In the genomic region with DNA sequence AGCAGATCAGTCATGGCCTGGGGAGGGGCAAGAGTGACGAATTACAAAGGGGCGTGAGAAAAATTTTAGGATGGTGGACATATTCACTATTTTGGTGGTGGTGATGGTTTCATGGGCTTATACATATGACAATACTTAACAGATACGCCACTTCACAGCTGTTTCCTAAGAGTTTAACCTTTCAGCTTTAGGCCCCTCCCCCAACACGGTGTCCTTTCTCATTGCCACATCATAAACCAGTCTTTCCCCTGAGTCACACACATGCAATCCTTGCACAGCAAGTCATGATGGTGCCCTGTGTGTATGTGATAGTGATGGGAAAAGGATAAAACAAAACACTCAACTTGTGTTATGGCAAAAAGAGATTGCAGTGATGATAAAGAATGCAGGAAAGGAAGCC, we compare ENCODE assay signal across 10 cellular contexts. TPM values are rescaled to one million over a fixed set of nuclear protein-coding genes. Genes with fewer than 3 reads are reported as not detected.
DNase-seq lines count a peak whose midpoint lies in the region; ATAC-seq, FAIRE-seq and TF ChIP-seq lines count a peak whose summit lies in the region.
"Had no signal": no experiment of that assay in that cellular context is flagged by ENCODE, and none has a peak within 500 bp of the region (broad histone marks: within the 10 kb centered on the region; RNA-seq: fewer than 3 reads in every experiment).

No MANE protein-coding gene starts in this region.

- peaks cover 3% of the 10 kb centered on the region for H3K4me1 Mint-ChIP-seq in mesothelial cell of epicardium

- H3K4me3 ChIP-seq in IMR-90 (ENCODE audit: insufficient read depth, low read depth, low read length): no peak overlapping the region
- H3K4me3 ChIP-seq in K562: no peak overlapping the region
- H3K4me3 ChIP-seq: vagina had no signal

- no peaks in the 10 kb centered on the region for H3K36me3 Mint-ChIP-seq in mesothelial cell of epicardium

- peaks cover 2% of the 10 kb centered on the region; the same call in 1 of the 2 replicates for H3K4me1 ChIP-seq in IMR-90 (ENCODE audit: control insufficient read depth, insufficient read depth, low read length)
- H3K4me1 ChIP-seq in K562 (replicated peaks in 1 of 2; ENCODE audit: control insufficient read depth in 2 of 2, insufficient read depth in 2 of 2, low read length in 2 of 2): peaks cover 2 to 3% of the 10 kb centered on the region in 2 experiments; a peak in 2 of 5 replicates

- in situ Hi-C loops in IMR-90 (cut with MboI; ENCODE audit: low sequenced_read_pairs) (no loop called here), K562 (cut with MboI) (no loop called here)

- TF ChIP-seq EP300 in K562 (IDR thresholded peaks at IDR 0.05; ENCODE audit: low read length): peak; percentile 77

- no peaks in the 10 kb centered on the region for H4K20me1 ChIP-seq in IMR-90 (ENCODE audit: insufficient read depth, low read length)
- H4K20me1 ChIP-seq in K562 (replicated peaks; ENCODE audit: control insufficient read depth, insufficient read depth, low read length): no peaks in the 10 kb centered on the region

- H3K14ac ChIP-seq in IMR-90 (replicated peaks; ENCODE audit: low read depth, low read length): no peak overlapping the region

- intact Hi-C loops in IMR-90 (cut with micrococcal nuclease) (no loop called here), K562 (cut with micrococcal nuclease) (no loop called here)

- no peaks in the 10 kb centered on the region for H3K9me3 ChIP-seq in IMR-90 (ENCODE audit: control insufficient read depth, insufficient read depth, low read length)
- H3K9me3 ChIP-seq in K562 (replicated peaks; ENCODE audit: control insufficient read depth, insufficient read depth, low read depth, low read length): no peaks in the 10 kb centered on the region
- H3K9me3 ChIP-seq: vagina had no signal

- H2BK15ac ChIP-seq in IMR-90 (ENCODE audit: low read depth, low read length): no peak overlapping the region

- no peaks in the 10 kb centered on the region; the same call in 1 of the 2 replicates for H3K9me1 ChIP-seq in IMR-90 (ENCODE audit: insufficient read depth, low read length)
- H3K9me1 ChIP-seq in K562 (ENCODE audit: control insufficient read depth, insufficient read depth, low read length): no peaks in the 10 kb centered on the region

- H2AK5ac ChIP-seq in IMR-90 (ENCODE audit: low read depth, low read length): no peak overlapping the region

- H3K56ac ChIP-seq in IMR-90 (ENCODE audit: extremely low read depth, insufficient read depth, low read length): no peak overlapping the region

- CTCF ChIA-PET in IMR-90 (lab: Yijun Ruan, JAX): no interaction called here
- CTCF ChIA-PET in K562 (lab: Yijun Ruan, JAX; ENCODE audit: low intra/inter-chr PET ratio): no interaction called here

- H3K79me1 ChIP-seq in IMR-90 (ENCODE audit: low read depth in 1 of 2, low read length in 2 of 2): no peaks in the 10 kb centered on the region

- TF ChIP-seq CTCF in IMR-90 (conservative IDR thresholded peaks at IDR 0.05; ENCODE audit: low read depth, low read length) (no peak), K562 (IDR thresholded peaks at IDR 0.05 in 2 of 3, conservative IDR thresholded peaks at IDR 0.05 in 1 of 3; ENCODE audit: insufficient read depth in 2 of 3, low read depth in 1 of 3, low read length in 3 of 3) (no peak), mesothelial cell of epicardium (IDR thresholded peaks at IDR 0.05; ENCODE audit: unreplicated experiment) (no peak)

- H4K5ac ChIP-seq in IMR-90 (ENCODE audit: low read depth, low read length): no peak overlapping the region

- BruUV-seq in IMR-90 (replicated peaks; lab: Mats Ljungman, UMichigan): no TSS peak
- no TSS peak for BruUV-seq in K562 (replicated peaks; lab: Mats Ljungman, UMichigan)

- H3K9me3 Mint-ChIP-seq in mesothelial cell of epicardium: peaks cover 16% of the 10 kb centered on the region

- peak overlapping the region; percentile 0; the same call in 1 of the 2 replicates for H3K4me2 ChIP-seq in IMR-90 (ENCODE audit: low read depth, low read length)
- H3K4me2 ChIP-seq in K562 (ENCODE audit: insufficient read depth, low read length): no peak overlapping the region

- DNase-seq in AML-193 (lab: John Stamatoyannopoulos, UW) (peak; percentile 37 to 44), IMR-90 (peak; percentile 98), K562 (ENCODE audit: extremely low read depth in 1 of 4, low spot score in 3 of 4) (peak in 3 of 4 experiments; percentile 22 to 68 (median 28)), mesothelial cell of epicardium (ENCODE audit: low spot score in 2 of 2, unreplicated experiment in 2 of 2) (no peak), NCI-H69 (lab: John Stamatoyannopoulos, UW) (no peak), NCI-H1417 treated with DMSO at 0.1 percent for 48 hours (lab: John Stamatoyannopoulos, UW) (no peak)
- DNase-seq: foreskin melanocyte had no signal

- H2BK5ac ChIP-seq in IMR-90 (ENCODE audit: low read depth, low read length, poor library complexity, severe bottlenecking): peak overlapping the region; percentile 83

- H3K27ac Mint-ChIP-seq in mesothelial cell of epicardium: peak overlapping the region; percentile 45

- no peak for TF ChIP-seq POLR2A in IMR-90 (IDR thresholded peaks at IDR 0.05; ENCODE audit: low read depth, low read length)
- TF ChIP-seq POLR2A in K562 (conservative IDR thresholded peaks at IDR 0.05): no peak

- no peak overlapping the region for H3K23ac ChIP-seq in IMR-90 (ENCODE audit: low read depth, low read length)

- no peak overlapping the region for H3K18ac ChIP-seq in IMR-90 (ENCODE audit: low read depth, low read length)

- H3K4ac ChIP-seq in IMR-90 (ENCODE audit: low read depth, low read length): no peak overlapping the region

- H3K27me3 ChIP-seq in IMR-90 (ENCODE audit: control insufficient read depth, insufficient read depth, low read length) (no peaks in the 10 kb centered on the region), K562 (ENCODE audit: control insufficient read depth in 2 of 2, insufficient read depth in 2 of 2, low read length in 2 of 2) (no peaks in the 10 kb centered on the region)
- H3K27me3 ChIP-seq: vagina had no signal

- H3K9ac ChIP-seq in IMR-90 (ENCODE audit: low read depth, low read length) (no peak overlapping the region), K562 (ENCODE audit: insufficient read depth in 1 of 2, low read depth in 2 of 2, low read length in 2 of 2) (no peak overlapping the region)

- peak overlapping the region in 1 of 2 experiments; percentile 43; a peak in 1 of 4 replicates for H4K8ac ChIP-seq in IMR-90 (ENCODE audit: low read depth in 2 of 2, low read length in 2 of 2)

- no peak overlapping the region for H2BK20ac ChIP-seq in IMR-90 (ENCODE audit: low read depth, low read length)

- peak overlapping the region; percentile 57 for H2AFZ ChIP-seq in IMR-90 (replicated peaks; ENCODE audit: low read length, poor library complexity)
- H2AFZ ChIP-seq in K562 (ENCODE audit: low read depth, low read length): no peak overlapping the region

- H4K91ac ChIP-seq in IMR-90 (ENCODE audit: insufficient read depth, low read depth, low read length): no peak overlapping the region

- peak overlapping the region; percentile 47; the same call in 1 of the 2 replicates for H2BK120ac ChIP-seq in IMR-90 (ENCODE audit: low read depth, low read length)

- POLR2A ChIA-PET in IMR-90 (lab: Charles Lee; ENCODE audit: unreplicated experiment): no interaction called here
- POLR2A ChIA-PET in K562 (lab: Yijun Ruan, JAX): interaction anchor here (0.9 to 1.0 kb wide), 2 partner anchors 11 to 12 kb away, joined by 3 to 4 read pairs; no protein-coding TSS in a partner anchor

- ATAC-seq in IMR-90 (ENCODE audit: low read depth) (peak; percentile 99), K562 (peak; percentile 96), GM19324 (IDR thresholded peaks at IDR 0.05; ENCODE audit: low FRiP score, unreplicated experiment) (no peak), HG02678 (IDR thresholded peaks at IDR 0.05; ENCODE audit: unreplicated experiment) (no peak)

- FAIRE-seq in K562 (lab: Jason Lieb, UNC): peak; percentile 73

- H3K4me3 Mint-ChIP-seq in mesothelial cell of epicardium: no peak overlapping the region

- H2AK9ac ChIP-seq in IMR-90 (replicated peaks; ENCODE audit: low read depth, low read length, poor library complexity): no peak overlapping the region

- H3K27ac ChIP-seq in IMR-90 (ENCODE audit: insufficient read depth, low read length) (no peak overlapping the region; the same call in 1 of the 2 replicates), K562 (ENCODE audit: extremely low read depth, low read depth, low read length) (no peak overlapping the region)
- H3K27ac ChIP-seq: vagina had no signal

- TF ChIP-seq RAD21 in IMR-90 (IDR thresholded peaks at IDR 0.05; ENCODE audit: low read length) (peak; percentile 28; the same call in 1 of the 2 replicates), K562 (CRISPR knock-in tag; conservative IDR thresholded peaks at IDR 0.05 in 1 of 2, IDR thresholded peaks at IDR 0.05 in 1 of 2) (no peak)

- WGBS in IMR-90 (ENCODE audit: extremely low coverage in 2 of 2, insufficient read length in 1 of 2), 2 experiments: no CpG with 5 or more reads among the region's 4 CpGs
- WGBS in K562 (ENCODE audit: insufficient coverage, low coverage, missing lambda C conversion rate): 31% methylated on average over 4 of the region's 4 CpGs

- H3K27me3 Mint-ChIP-seq in mesothelial cell of epicardium (ENCODE audit: low read depth): no peaks in the 10 kb centered on the region

- dilution Hi-C loops in IMR-90 (cut with HindIII; ENCODE audit: low sequenced_read_pairs, unreplicated experiment): no loop called here

- H3K79me2 ChIP-seq in K562 (ENCODE audit: control insufficient read depth, insufficient read depth, low read length): no peaks in the 10 kb centered on the region

- H3K36me3 ChIP-seq in IMR-90 (ENCODE audit: control insufficient read depth, insufficient read depth, low read length) (no peaks in the 10 kb centered on the region), K562 (ENCODE audit: control insufficient read depth, insufficient read depth, low read length) (no peaks in the 10 kb centered on the region)
- H3K36me3 ChIP-seq: vagina had no signal

RNA-seq across cellular contexts. Expression of a gene that starts 47.6 kb away (rescaled TPM):
- total RNA-seq in IMR-90 (2012; rRNA removed): 6.5 and 8.1 TPM in 2 replicates
- polyA plus RNA-seq in IMR-90 (2012; rRNA removed): 11.3 and 13.8 TPM in 2 replicates
- polyA plus RNA-seq in IMR-90 (2012; cell fraction: cytosol; rRNA removed): 4.6 and 9.3 TPM in 2 replicates
- 6.3 and 29.2 TPM in 2 replicates for polyA plus RNA-seq in IMR-90 (2012; cell fraction: nucleus; rRNA removed; ENCODE audit: low replicate concordance)
- 1.9 and 3.7 TPM in 2 replicates for total RNA-seq in K562 (2011; cell fraction: chromatin; rRNA removed; ENCODE audit: low replicate concordance)
- 0.83 and 0.92 TPM in 2 replicates for total RNA-seq in K562 (2011; cell fraction: nucleolus; rRNA removed)
- 2.3 and 4.2 TPM in 2 replicates for total RNA-seq in K562 (2011; cell fraction: nucleoplasm; rRNA removed)
- total RNA-seq in K562 (2014; rRNA removed): 0.90 and 1.00 TPM in 2 replicates
- total RNA-seq in K562 (2014; rRNA removed; fragmentation: Illumina TruSeq; extraction: Trizol): 1.4 and 2.2 TPM in 2 replicates
- total RNA-seq in K562 (2015; rRNA removed; fragmentation: Illumina TruSeq; extraction: Trizol): 2.0 and 2.5 TPM in 2 replicates
- total RNA-seq in K562 (2021): 1.6 and 2.5 TPM in 2 replicates
- polyA plus RNA-seq in K562 (2011; rRNA removed): 1.5 and 3.9 TPM in 2 replicates
- polyA plus RNA-seq in K562 (2011; cell fraction: cytosol; rRNA removed): 1.3 and 1.6 TPM in 2 replicates
- 0.83 and 1.3 TPM in 2 replicates for polyA plus RNA-seq in K562 (2011; cell fraction: nucleus; rRNA removed)
- polyA plus RNA-seq in K562 (2012): 1.7 and 2.9 TPM in 2 replicates
- polyA plus RNA-seq in K562 (2014; fragmentation: Illumina TruSeq; extraction: Trizol): 2.6 and 2.9 TPM in 2 replicates
- polyA plus RNA-seq in K562 (2014; fragmentation: Nextera tagmentation; extraction: Ambion mirVana): 1 to 10 TPM in 1 of 2 experiments, under 1 TPM in 1; 0.81 to 1.2 TPM
- polyA plus RNA-seq in K562 (2014; rRNA removed): 1.6 and 2.5 TPM in 2 replicates
- polyA minus RNA-seq in K562 (2011; rRNA and poly(A)+ RNA removed): 1.5 and 2.4 TPM in 2 replicates
- 1.1 and 3.4 TPM in 2 replicates for polyA minus RNA-seq in K562 (2011; cell fraction: cytosol; rRNA and poly(A)+ RNA removed)
- 0.78 and 0.81 TPM in 2 replicates for polyA minus RNA-seq in K562 (2011; cell fraction: nucleus; rRNA and poly(A)+ RNA removed)
- 10.8 to 13.6 TPM (median 13.3 TPM) in 3 replicates for total RNA-seq in mesothelial cell of epicardium

Comparison
In these comparisons a context has a peak if more than half of its experiments do, and no peak if none do; other contexts are left out.
1. DNase-seq: peak in AML-193 (2 of 2), IMR-90 (single experiment) and K562 (3 of 4); none in mesothelial cell of epicardium (0 of 2), NCI-H69 (single experiment) and NCI-H1417 treated with DMSO at 0.1 percent for 48 hours (single experiment).
2. ATAC-seq: peak in IMR-90 (single experiment) and K562 (single experiment); none in GM19324 (single experiment) and HG02678 (single experiment).